ENCODE assay signal across 21 cellular contexts in genomic region chr20:42219005-42219404, GRCh38.
"Had no signal": no experiment of that assay in that cellular context is flagged by ENCODE, and none has a peak within 500 bp of the region (broad histone marks: within the 10 kb centered on the region; RNA-seq: fewer than 3 reads in every experiment).

No MANE protein-coding gene starts in this region.

- H3K36me3 ChIP-seq: colonic mucosa, heart left ventricle, left lung, thoracic aorta, upper lobe of right lung had no signal

- H3K4me3 ChIP-seq: colonic mucosa, heart left ventricle, left lung, thoracic aorta, upper lobe of right lung had no signal

- H3K27ac Mint-ChIP-seq: activated CD4-positive, alpha-beta T cell treated with anti-CD3 and anti-CD28 coated beads, Interleukin-2, amount 10 ng/mL, durations not matched to agents 7 days and 5 days; activated naive CD4-positive, alpha-beta T cell treated with anti-CD3 and anti-CD28 coated beads, Interleukin-2, amount 10 ng/mL, durations not matched to agents 7 days and 5 days; activated naive CD8-positive, alpha-beta T cell treated with anti-CD3 and anti-CD28 coated beads, Interleukin-2, amount 50 U/mL, for 24 hours; nephron; stimulated activated effector memory CD8-positive, alpha-beta T cell treated with anti-CD3 and anti-CD28 coated beads, Interleukin-12 subunit alpha, Interleukin-12 subunit beta, amount 100 ng/mL, for 72 hours had no signal

- H3K4me3 Mint-ChIP-seq: activated CD4-positive, alpha-beta T cell treated with anti-CD3 and anti-CD28 coated beads, Interleukin-2, amount 10 ng/mL, durations not matched to agents 7 days and 5 days; activated naive CD4-positive, alpha-beta T cell treated with anti-CD3 and anti-CD28 coated beads, Interleukin-2, amount 10 ng/mL, durations not matched to agents 7 days and 5 days; activated naive CD8-positive, alpha-beta T cell treated with anti-CD3 and anti-CD28 coated beads, Interleukin-2, amount 50 U/mL, for 24 hours; activated T-cell treated with anti-CD3 and anti-CD28 coated beads, Interleukin-2, amount 50 U/mL, for 4 hours; brain; central memory CD8-positive, alpha-beta T cell; nephron; stimulated activated effector memory CD8-positive, alpha-beta T cell treated with anti-CD3 and anti-CD28 coated beads, Interleukin-12 subunit alpha, Interleukin-12 subunit beta, amount 100 ng/mL, for 72 hours had no signal

- H3K36me3 Mint-ChIP-seq: activated naive CD4-positive, alpha-beta T cell treated with anti-CD3 and anti-CD28 coated beads, Interleukin-2, amount 10 ng/mL, durations not matched to agents 7 days and 5 days; brain; stimulated activated effector memory CD8-positive, alpha-beta T cell treated with anti-CD3 and anti-CD28 coated beads, Interleukin-12 subunit alpha, Interleukin-12 subunit beta, amount 100 ng/mL, for 72 hours had no signal

- H3K4me1 Mint-ChIP-seq: activated CD4-positive, alpha-beta T cell treated with anti-CD3 and anti-CD28 coated beads, Interleukin-2, amount 10 ng/mL, durations not matched to agents 7 days and 5 days; activated naive CD4-positive, alpha-beta T cell treated with anti-CD3 and anti-CD28 coated beads, Interleukin-2, amount 10 ng/mL, durations not matched to agents 7 days and 5 days; activated naive CD8-positive, alpha-beta T cell treated with anti-CD3 and anti-CD28 coated beads, Interleukin-2, amount 50 U/mL, for 24 hours; central memory CD8-positive, alpha-beta T cell; nephron; stimulated activated effector memory CD8-positive, alpha-beta T cell treated with anti-CD3 and anti-CD28 coated beads, Interleukin-12 subunit alpha, Interleukin-12 subunit beta, amount 100 ng/mL, for 72 hours had no signal

- H3K9me3 ChIP-seq: colonic mucosa, heart left ventricle, left lung, thoracic aorta, upper lobe of right lung had no signal

- H3K4me1 ChIP-seq: colonic mucosa, heart left ventricle, left lung, upper lobe of right lung had no signal

- DNase-seq: activated CD4-positive, alpha-beta T cell treated with anti-CD3 and anti-CD28 coated beads, Interleukin-2, amount 10 ng/mL, durations not matched to agents 7 days and 5 days; activated CD8-positive, alpha-beta memory T cell treated with anti-CD3 and anti-CD28 coated beads, Interleukin-2, amount 50 U/mL, for 4 hours; activated naive CD4-positive, alpha-beta T cell treated with anti-CD3 and anti-CD28 coated beads, Interleukin-2, amount 10 ng/mL, durations not matched to agents 7 days and 5 days; activated naive CD8-positive, alpha-beta T cell treated with anti-CD3 and anti-CD28 coated beads, Interleukin-2, amount 50 U/mL, for 24 hours; activated T-cell treated with anti-CD3 and anti-CD28 coated beads, Interleukin-2, amount 50 U/mL, for 4 hours; anterior cingulate cortex; colonic mucosa; erythroblast; foreskin melanocyte; heart left ventricle; kidney; midbrain; stimulated activated CD4-positive, alpha-beta T cell treated with anti-CD3 and anti-CD28 coated beads, Interleukin-4, amount 100 ng/mL, for 24 hours; upper lobe of right lung had no signal

- H3K27me3 Mint-ChIP-seq: activated CD4-positive, alpha-beta T cell treated with anti-CD3 and anti-CD28 coated beads, Interleukin-2, amount 10 ng/mL, durations not matched to agents 7 days and 5 days; activated naive CD4-positive, alpha-beta T cell treated with anti-CD3 and anti-CD28 coated beads, Interleukin-2, amount 10 ng/mL, durations not matched to agents 7 days and 5 days; activated naive CD8-positive, alpha-beta T cell treated with anti-CD3 and anti-CD28 coated beads, Interleukin-2, amount 50 U/mL, for 24 hours; brain; central memory CD8-positive, alpha-beta T cell had no signal

- H3K9me3 Mint-ChIP-seq: activated naive CD8-positive, alpha-beta T cell treated with anti-CD3 and anti-CD28 coated beads, Interleukin-2, amount 50 U/mL, for 24 hours; nephron had no signal

- H3K27me3 ChIP-seq: colonic mucosa, left lung, upper lobe of right lung had no signal

- H3K27ac ChIP-seq: colonic mucosa, heart left ventricle, left lung, parathyroid adenoma, thoracic aorta, upper lobe of right lung had no signal
